ENCODE assay signal across 8 cellular contexts in the genomic region with DNA sequence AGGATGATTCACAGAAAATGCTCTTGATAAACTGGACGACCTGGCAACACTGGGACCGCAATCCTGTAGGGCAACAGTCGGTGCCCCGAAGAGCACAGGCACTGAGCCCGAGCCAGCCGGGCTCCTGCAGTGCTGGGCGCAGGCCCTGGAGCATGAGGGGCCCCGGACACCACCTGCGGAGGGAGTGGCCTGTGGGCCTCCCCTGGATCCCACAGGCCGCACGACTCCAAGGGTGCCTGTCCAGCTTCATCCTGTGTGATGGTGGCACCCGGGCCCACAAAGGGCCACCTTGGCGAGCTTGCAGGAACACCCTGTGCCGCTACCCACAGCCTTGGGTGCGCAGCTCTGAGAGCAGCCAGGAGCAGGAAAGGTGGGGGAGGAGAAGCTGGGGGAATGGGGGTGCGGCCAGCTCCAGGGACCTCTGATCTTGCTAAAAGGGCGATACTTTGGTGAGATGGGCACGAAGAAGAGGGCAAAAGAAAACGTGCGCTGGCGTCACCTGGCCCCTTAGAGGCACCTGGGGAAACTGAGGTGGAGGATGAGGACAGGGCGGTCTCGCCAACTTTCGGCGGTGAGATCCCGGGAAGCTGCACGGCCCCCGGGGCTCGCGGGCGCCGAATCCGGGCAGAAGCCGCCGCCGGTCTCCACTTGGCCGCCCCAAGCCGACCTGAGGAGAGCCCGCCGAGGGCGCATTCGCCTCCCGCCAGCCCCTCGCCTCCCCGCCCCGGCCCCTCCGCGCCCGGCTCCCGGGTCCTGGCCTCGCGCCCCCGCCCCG. TPM values are rescaled to one million over a fixed set of nuclear protein-coding genes. Genes with fewer than 3 reads are reported as not detected.
DNase-seq lines count a peak whose midpoint lies in the region; ATAC-seq and TF ChIP-seq lines count a peak whose summit lies in the region.

No MANE protein-coding gene starts in this region.

- TF ChIP-seq POLR2A in erythroblast (IDR thresholded peaks at IDR 0.05; ENCODE audit: low read length) (no peak), uterus (IDR thresholded peaks at IDR 0.05) (no peak)

- no peaks in the 10 kb centered on the region for H3K9me3 Mint-ChIP-seq in naive thymus-derived CD8-positive, alpha-beta T cell

- H3K4me1 Mint-ChIP-seq in naive thymus-derived CD8-positive, alpha-beta T cell: peaks cover 8 to 34% (median 28%) of the 10 kb centered on the region in 4 donors

- H3K27ac Mint-ChIP-seq in naive thymus-derived CD8-positive, alpha-beta T cell: peak overlapping the region in 8 of 10 donors; percentile 59 to 91 (median 86)

- H3K36me3 Mint-ChIP-seq in naive thymus-derived CD8-positive, alpha-beta T cell: peaks cover 0 to 21% (median 0%) of the 10 kb centered on the region in 3 donors

- H3K27me3 Mint-ChIP-seq in naive thymus-derived CD8-positive, alpha-beta T cell: no peaks in the 10 kb centered on the region

- no peaks in the 10 kb centered on the region for H3K36me3 ChIP-seq in uterus

- no peaks in the 10 kb centered on the region for H3K27me3 ChIP-seq in uterus

- peak overlapping the region; percentile 82 to 95 (median 89) for H3K4me3 Mint-ChIP-seq in naive thymus-derived CD8-positive, alpha-beta T cell

- peak; percentile 7 to 34 for ATAC-seq in naive thymus-derived CD8-positive, alpha-beta T cell

- intact Hi-C loops in uterus (cut with DNase I; ENCODE audit: low total_unique reads): no loop called here

- peak overlapping the region; percentile 42 to 61 for H3K4me3 ChIP-seq in uterus

- no peak for TF ChIP-seq CTCF in uterus (IDR thresholded peaks at IDR 0.05)

- peaks cover 0 to 8% of the 10 kb centered on the region in 2 donors for H3K4me1 ChIP-seq in uterus

- no peaks in the 10 kb centered on the region for H3K9me3 ChIP-seq in uterus

- POLR2A ChIA-PET in naive thymus-derived CD8-positive, alpha-beta T cell (lab: Charles Lee): interaction anchor here (0.8 to 1.3 kb wide), 7 partner anchors 10 to 107 kb away, joined by 3 to 6 read pairs (median 3); a partner anchor contains a TSS

- peak; percentile 41 for DNase-seq in NCI-H748 (lab: John Stamatoyannopoulos, UW; ENCODE audit: unreplicated experiment)
- no peak for DNase-seq in NCI-H748 treated with DMSO at 0.1 percent for 48 hours (lab: John Stamatoyannopoulos, UW)
- peak; percentile 11 for DNase-seq in HS-5 (ENCODE audit: low read depth)
- DNase-seq in activated CD4-positive, alpha-beta T cell treated with anti-CD3 and anti-CD28 coated beads, Interleukin-2, amount 50 U/mL, for 1 hour: peak; percentile 19
- DNase-seq in erythroblast (lab: John Stamatoyannopoulos, UW): peak; percentile 22 to 41
- peak in 8 of 10 donors; percentile 11 to 37 (median 24) for DNase-seq in naive thymus-derived CD8-positive, alpha-beta T cell
- DNase-seq in uterus: peak in 1 of 2 donors; percentile 33
- no peak for DNase-seq in SHP77 (lab: John Stamatoyannopoulos, UW)

- peak overlapping the region; percentile 76 to 82 for H3K27ac ChIP-seq in uterus

RNA-seq across cellular contexts. Expression of a gene that starts 0.7 kb away (rescaled TPM):
- 10 to 100 TPM; 88.1 to 89.2 TPM for total RNA-seq in naive thymus-derived CD8-positive, alpha-beta T cell
- polyA plus RNA-seq in naive thymus-derived CD8-positive, alpha-beta T cell: 10 to 100 TPM; 11.0 to 40.6 (median 20.8) TPM
- total RNA-seq in uterus: 1,000 to 10,000 TPM in 1 of 4 donors, 100 to 1,000 TPM in 1, 10 to 100 TPM in 2; 58.8 to 2,513 (median 108) TPM

RNA-seq across cellular contexts. Expression of a gene that starts 48.4 kb away (rescaled TPM):
- 100 to 1,000 TPM; 119 to 122 TPM for total RNA-seq in naive thymus-derived CD8-positive, alpha-beta T cell
- 10 to 100 TPM; 13.6 to 18.5 (median 15.5) TPM for polyA plus RNA-seq in naive thymus-derived CD8-positive, alpha-beta T cell
- 100 to 1,000 TPM in 1 of 4 donors, 10 to 100 TPM in 3; 16.8 to 138 (median 61.6) TPM for total RNA-seq in uterus

Comparison
In these comparisons a context has a peak if more than half of its experiments do, and no peak if none do; other contexts are left out.
1. DNase-seq: peak in NCI-H748 (single experiment), HS-5 (single experiment), activated CD4-positive, alpha-beta T cell treated with anti-CD3 and anti-CD28 coated beads, Interleukin-2, amount 50 U/mL, for 1 hour (single experiment), erythroblast (2 of 2) and naive thymus-derived CD8-positive, alpha-beta T cell (8 of 10); none in NCI-H748 treated with DMSO at 0.1 percent for 48 hours (single experiment) and SHP77 (0 of 2).